1 cellular context compared by ENCODE assay signal in genomic region chr6:33481192-33481591, GRCh38.
TF ChIP-seq lines count a peak whose summit lies in the region.

No MANE protein-coding gene starts in this region.

TF ChIP-seq in HepG2, 621 proteins besides CTCF, POLR2A, EP300 and RAD21:
- TF ChIP-seq U2AF2 (IDR thresholded peaks at IDR 0.05; ENCODE audit: low read depth, low read length) = no peak
- TF ChIP-seq STAG1 (CRISPR knock-in tag; IDR thresholded peaks at IDR 0.05) = peak; percentile 22; the same call in 1 of the 2 replicates
- no peak for TF ChIP-seq GABPB1 (CRISPR knock-in tag; IDR thresholded peaks at IDR 0.05)
- TF ChIP-seq ZNF253 (CRISPR knock-in tag; IDR thresholded peaks at IDR 0.05; ENCODE audit: borderline replicate concordance) = no peak
